9 cellular contexts compared by ENCODE assay signal in the genomic region with DNA sequence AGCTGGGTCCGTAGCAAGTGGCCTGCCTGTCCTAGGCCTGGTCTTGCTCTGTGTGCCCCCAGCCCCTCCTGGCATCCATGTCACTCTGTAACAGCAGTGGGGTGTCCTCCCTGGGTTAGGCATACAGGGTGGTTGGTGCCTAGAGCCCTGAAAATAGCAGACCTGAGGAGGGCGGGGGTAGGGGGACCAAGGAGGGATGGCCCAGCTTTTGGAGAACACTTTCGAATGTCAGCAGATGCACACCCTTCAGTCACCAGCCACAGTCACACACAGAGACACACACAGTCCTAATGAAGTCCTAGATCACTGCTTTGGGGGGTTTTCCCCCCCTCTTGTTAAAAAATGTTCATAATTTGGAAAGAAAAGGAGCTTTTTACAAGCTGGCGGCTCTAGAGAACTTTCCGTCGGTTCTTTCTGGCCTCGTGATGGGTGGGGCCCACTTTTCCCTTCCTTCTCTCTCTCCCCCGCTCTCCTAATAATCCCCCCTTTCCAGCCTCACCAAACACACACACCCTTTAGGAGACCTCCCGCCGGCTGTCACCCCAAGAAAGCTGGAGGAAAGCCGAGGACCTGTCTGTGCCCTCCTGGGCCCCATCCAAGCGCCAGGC. TPM values are rescaled to one million over a fixed set of nuclear protein-coding genes. Genes with fewer than 3 reads are reported as not detected.
DNase-seq lines count a peak whose midpoint lies in the region; ATAC-seq and TF ChIP-seq lines count a peak whose summit lies in the region.
"Had no signal": no experiment of that assay in that cellular context is flagged by ENCODE, and none has a peak within 500 bp of the region (broad histone marks: within the 10 kb centered on the region; RNA-seq: fewer than 3 reads in every experiment).

No MANE protein-coding gene starts in this region.

- no peak overlapping the region for H3K4me3 ChIP-seq in right lobe of liver
- H3K4me3 ChIP-seq in stomach = peak overlapping the region in 2 of 4 donors; percentile 16 to 20

- H3K27me3 ChIP-seq in right lobe of liver (no peaks in the 10 kb centered on the region), stomach (no peaks in the 10 kb centered on the region)

- no peaks in the 10 kb centered on the region for H3K9me3 Mint-ChIP-seq in chondrocyte (ENCODE audit: low read depth)

- H3K36me3 Mint-ChIP-seq in chondrocyte (ENCODE audit: low read depth) = no peaks in the 10 kb centered on the region

- peaks cover 0 to 28% (median 9%) of the 10 kb centered on the region in 4 donors for H3K4me1 ChIP-seq in right lobe of liver
- H3K4me1 ChIP-seq in stomach = peaks cover 95 to 100% (median 98%) of the 10 kb centered on the region in 4 donors

- no peak for ATAC-seq in right lobe of liver
- ATAC-seq in GM21381 (IDR thresholded peaks at IDR 0.05; ENCODE audit: unreplicated experiment) = no peak

- intact Hi-C loops in right lobe of liver (cut with DNase I) (no loop called here), stomach (cut with DNase I; ENCODE audit: low total_unique reads) (no loop called here)

- no peaks in the 10 kb centered on the region for H3K9me3 ChIP-seq in right lobe of liver
- H3K9me3 ChIP-seq in stomach = no peaks in the 10 kb centered on the region

- no peak overlapping the region for H3K4me3 Mint-ChIP-seq in chondrocyte (ENCODE audit: unreplicated experiment)

- peaks cover 93% of the 10 kb centered on the region for H3K4me1 Mint-ChIP-seq in chondrocyte (ENCODE audit: low read depth)

- peak overlapping the region; percentile 51 to 69 (median 57) for H3K27ac ChIP-seq in right lobe of liver
- H3K27ac ChIP-seq in stomach = peak overlapping the region; percentile 53 to 95 (median 92)

- H3K36me3 ChIP-seq in right lobe of liver = no peaks in the 10 kb centered on the region
- H3K36me3 ChIP-seq in stomach = no peaks in the 10 kb centered on the region

- TF ChIP-seq POLR2A in right lobe of liver (IDR thresholded peaks at IDR 0.05) (no peak), stomach (IDR thresholded peaks at IDR 0.05) (no peak)

- TF ChIP-seq CTCF in chondrocyte (IDR thresholded peaks at IDR 0.05) (no peak), right lobe of liver (IDR thresholded peaks at IDR 0.05) (no peak), stomach (IDR thresholded peaks at IDR 0.05) (no peak)

- peak overlapping the region; percentile 98 for H3K27ac Mint-ChIP-seq in chondrocyte (ENCODE audit: unreplicated experiment)

- H3K27me3 Mint-ChIP-seq in chondrocyte (ENCODE audit: low read depth) = no peaks in the 10 kb centered on the region

- DNase-seq in HCEC 1CT (peak; percentile 32), chondrocyte (ENCODE audit: low spot score) (no peak), right lobe of liver (no peak), stomach (no peak), NCI-H526 (lab: John Stamatoyannopoulos, UW) (no peak), HUDEP-2 (lab: John Stamatoyannopoulos, UW; ENCODE audit: unreplicated experiment in 76 of 76) (no peak)
- DNase-seq in effector CD4-positive, alpha-beta T cell = no peak
- DNase-seq: NCI-H146 had no signal

- WGBS in right lobe of liver (ENCODE audit: insufficient coverage, low coverage, low lambda C conversion rate, missing lambda C conversion rate) = 75% methylated on average over 9 of the region's 12 CpGs
- WGBS in stomach, 5 donors = 23 to 40% (median 31%) methylated on average over 11 to 12 of the region's 12 CpGs

- TF ChIP-seq EP300 in stomach (IDR thresholded peaks at IDR 0.05) = no peak

RNA-seq across cellular contexts. Expression of a gene that starts 47.9 kb away (rescaled TPM):
- 0.38 to 0.47 TPM in 2 of 3 replicates, not detected in the other for total RNA-seq in chondrocyte
- 1 to 10 TPM; 1.1 to 3.7 (median 2.3) TPM for total RNA-seq in right lobe of liver
- 10 to 100 TPM in 2 of 5 donors, 1 to 10 TPM in 2, not detected in 1; 1.3 to 19.3 (median 7.6) TPM for total RNA-seq in stomach
- polyA plus RNA-seq in stomach = 1 to 10 TPM; 4.1 to 5.5 (median 5.0) TPM

RNA-seq across cellular contexts. Expression of a gene that starts 59.4 kb away (rescaled TPM):
- total RNA-seq in chondrocyte = 95.4 to 117 TPM (median 98.9 TPM) in 3 replicates
- total RNA-seq in right lobe of liver = 10 to 100 TPM; 20.3 to 40.0 (median 26.7) TPM
- 100 to 1,000 TPM in 1 of 5 donors, 10 to 100 TPM in 4; 14.0 to 183 (median 63.3) TPM for total RNA-seq in stomach
- 10 to 100 TPM; 11.5 to 45.0 (median 30.2) TPM for polyA plus RNA-seq in stomach
